8 cellular contexts compared by ENCODE assay signal in genomic region chr9:16869961-16870605, GRCh38. TPM values are rescaled to one million over a fixed set of nuclear protein-coding genes. Genes with fewer than 3 reads are reported as not detected.
DNase-seq lines count a peak whose midpoint lies in the region; ATAC-seq and TF ChIP-seq lines count a peak whose summit lies in the region.

No MANE protein-coding gene starts in this region.

- POLR2A ChIA-PET in AG04449 (lab: Yijun Ruan, JAX), result interaction anchor here (0.7 kb wide), 1 partner anchor 839 kb away, joined by 4 read pairs; no protein-coding TSS in a partner anchor

- DNase-seq in AG04449 (ENCODE audit: low read depth, low spot score) (no peak), KBM-7 (peak; percentile 6), NCI-H1694 (lab: John Stamatoyannopoulos, UW) (no peak), NCI-H510A (lab: John Stamatoyannopoulos, UW) (no peak)
- no peak for DNase-seq in stimulated activated naive CD4-positive, alpha-beta T cell treated with Interleukin-2 at 50 U/mL for 16 hours (lab: John Stamatoyannopoulos, UW)

- WGBS in esophagus, 2 donors, result 1 to 2% methylated on average over 56 to 57 of the region's 57 CpGs

- in situ Hi-C loops in KBM-7 (cut with MboI; ENCODE audit: low pct_unique_long_range_greater_than_20kb, low sequenced_read_pairs), result no loop called here

- H3K4me3 ChIP-seq in AG04449 (ENCODE audit: low read depth, low read length) (peak overlapping the region; percentile 85), esophagus (ENCODE audit: low read depth in 1 of 2, low read length in 2 of 2) (peak overlapping the region; percentile 56 to 69), muscle layer of duodenum (ENCODE audit: low read depth in 1 of 2, low read length in 2 of 2) (peak overlapping the region; percentile 67 to 91)

- no peak for TF ChIP-seq CTCF in AG04449 (IDR thresholded peaks at IDR 0.05; ENCODE audit: insufficient read depth, low read length, missing control alignments)

- H3K27me3 ChIP-seq in esophagus (ENCODE audit: control insufficient read depth in 1 of 2, insufficient read depth in 2 of 2, low read length in 2 of 2), result no peaks in the 10 kb centered on the region
- H3K27me3 ChIP-seq in muscle layer of duodenum (ENCODE audit: low read depth, low read length), result no peaks in the 10 kb centered on the region

- H3K27ac ChIP-seq in esophagus (ENCODE audit: low read depth in 2 of 2, low read length in 1 of 2) (peak overlapping the region; percentile 82 to 89), muscle layer of duodenum (ENCODE audit: low read length) (peak overlapping the region; percentile 64)

- H3K36me3 ChIP-seq in esophagus (ENCODE audit: control insufficient read depth in 2 of 2, insufficient read depth in 2 of 2, low read length in 1 of 2) (no peaks in the 10 kb centered on the region), muscle layer of duodenum (ENCODE audit: control insufficient read depth in 1 of 2, insufficient read depth in 2 of 2, low read length in 2 of 2) (no peaks in the 10 kb centered on the region)

- H3K4me1 ChIP-seq in esophagus (ENCODE audit: control insufficient read depth in 2 of 2, insufficient read depth in 2 of 2, low read length in 1 of 2) (no peaks in the 10 kb centered on the region), muscle layer of duodenum (ENCODE audit: control insufficient read depth in 1 of 2, insufficient read depth in 2 of 2, low read length in 2 of 2) (peaks cover 0 to 14% of the 10 kb centered on the region in 2 donors)

- H3K9me3 ChIP-seq in esophagus (ENCODE audit: control insufficient read depth in 2 of 2, insufficient read depth in 1 of 2, low read depth in 1 of 2, low read length in 1 of 2) (no peaks in the 10 kb centered on the region), muscle layer of duodenum (ENCODE audit: control insufficient read depth in 1 of 2, low read length in 2 of 2) (no peaks in the 10 kb centered on the region)

- CTCF ChIA-PET in AG04449 (lab: Yijun Ruan, JAX), result no interaction called here

- ATAC-seq in GM18858 (IDR thresholded peaks at IDR 0.05; ENCODE audit: unreplicated experiment), result no peak

RNA-seq across cellular contexts. Expression of gene BNC2, which starts 0.4 kb away (rescaled TPM):
- polyA plus RNA-seq in esophagus, result 1 to 10 TPM; 1.1 to 1.6 TPM
